Comparison of ENCODE assay signal across 1 cellular context in genomic region chr14:72925171-72925759, GRCh38.
TF ChIP-seq lines count a peak whose summit lies in the region.

No MANE protein-coding gene starts in this region.

TF ChIP-seq in H1, 55 proteins besides CTCF, POLR2A, EP300 and RAD21:
- TF ChIP-seq PHF8 (conservative IDR thresholded peaks at IDR 0.05; ENCODE audit: low read depth, low read length), result no peak
